ENCODE assay signal across 28 cellular contexts in the genomic region with DNA sequence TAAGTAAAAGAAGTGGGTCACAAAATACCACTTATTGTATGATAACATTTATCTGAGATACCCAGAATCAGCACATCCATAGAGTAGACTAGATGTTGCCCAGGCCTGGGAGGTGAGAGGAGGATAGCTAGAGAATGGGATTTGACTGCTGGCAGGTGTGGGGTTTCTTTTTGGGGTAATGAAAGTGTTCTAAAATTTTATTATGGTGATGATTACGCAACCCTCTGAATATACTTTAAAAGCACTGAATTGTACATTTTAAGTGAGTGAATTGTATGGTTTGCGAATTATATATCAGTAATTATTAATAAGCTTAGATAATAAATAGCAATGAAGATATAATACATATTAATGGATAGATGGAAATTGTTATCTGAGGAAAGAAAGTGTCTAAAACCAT.
"Had no signal": no experiment of that assay in that cellular context is flagged by ENCODE, and none has a peak within 500 bp of the region (broad histone marks: within the 10 kb centered on the region; RNA-seq: fewer than 3 reads in every experiment).

No MANE protein-coding gene starts in this region.

- H3K27ac ChIP-seq: brain microvascular endothelial cell, coronary artery, dorsolateral prefrontal cortex had no signal

- FAIRE-seq: astrocyte, bronchial epithelial cell, frontal cortex had no signal

- H3K4me3 Mint-ChIP-seq: activated CD8-positive, alpha-beta T cell treated with anti-CD3 and anti-CD28 coated beads for 36 hours; activated naive CD4-positive, alpha-beta T cell treated with anti-CD3 and anti-CD28 coated beads, Interleukin-2, amount 50 U/mL, for 24 hours; activated naive CD8-positive, alpha-beta T cell treated with anti-CD3 and anti-CD28 coated beads for 36 hours; activated T-cell treated with anti-CD3 and anti-CD28 coated beads, Interleukin-2, amount 50 U/mL, for 4 hours; activated T-helper 17 cell treated with anti-CD3 and anti-CD28 coated beads, Interleukin-2, amount 50 U/mL, for 72 hours; central memory CD8-positive, alpha-beta T cell; dendritic cell treated with granulocyte-macrophage colony-stimulating factor and Interleukin-4, amounts not matched to agents 40 ng/mL and 50 ng/mL, for 4 days; endodermal cell had no signal

- H3K27me3 Mint-ChIP-seq: activated CD8-positive, alpha-beta T cell treated with anti-CD3 and anti-CD28 coated beads for 36 hours; activated naive CD4-positive, alpha-beta T cell treated with anti-CD3 and anti-CD28 coated beads, Interleukin-2, amount 50 U/mL, for 24 hours; activated naive CD8-positive, alpha-beta T cell treated with anti-CD3 and anti-CD28 coated beads for 36 hours; activated T-helper 17 cell treated with anti-CD3 and anti-CD28 coated beads, Interleukin-2, amount 50 U/mL, for 72 hours; central memory CD8-positive, alpha-beta T cell; dendritic cell treated with granulocyte-macrophage colony-stimulating factor and Interleukin-4, amounts not matched to agents 40 ng/mL and 50 ng/mL, for 4 days had no signal

- ATAC-seq: activated CD8-positive, alpha-beta T cell treated with anti-CD3 and anti-CD28 coated beads for 36 hours; activated T-cell treated with anti-CD3 and anti-CD28 coated beads, Interleukin-2, amount 50 U/mL, for 4 hours; activated T-helper 17 cell treated with anti-CD3 and anti-CD28 coated beads, Interleukin-2, amount 50 U/mL, for 72 hours; esophagus mucosa had no signal

- H3K27me3 ChIP-seq: brain microvascular endothelial cell, dorsolateral prefrontal cortex had no signal

- H3K4me1 Mint-ChIP-seq: activated naive CD4-positive, alpha-beta T cell treated with anti-CD3 and anti-CD28 coated beads, Interleukin-2, amount 50 U/mL, for 24 hours; activated naive CD8-positive, alpha-beta T cell treated with anti-CD3 and anti-CD28 coated beads for 36 hours; endodermal cell had no signal

- DNase-seq: activated CD4-positive, alpha-beta T cell treated with anti-CD3 and anti-CD28 coated beads for 48 hours; activated CD4-positive, alpha-beta T cell treated with anti-CD3 and anti-CD28 coated beads, Interleukin-2, amount 50 U/mL, for 1 hour; activated CD4-positive, alpha-beta T cell treated with anti-CD3 and anti-CD28 coated beads, Interleukin-2, amount 50 U/mL, for 48 hours; activated CD8-positive, alpha-beta memory T cell treated with anti-CD3 and anti-CD28 coated beads for 24 hours; activated CD8-positive, alpha-beta T cell treated with anti-CD3 and anti-CD28 coated beads for 36 hours; activated effector memory CD4-positive, alpha-beta T cell treated with Interleukin-2 at 50 U/mL for 16 hours; activated gamma-delta T cell treated with Interleukin-2 at 50 U/mL for 16 hours; activated naive CD4-positive, alpha-beta T cell treated with Interleukin-2 at 50 U/mL for 16 hours; activated naive CD8-positive, alpha-beta T cell treated with anti-CD3 and anti-CD28 coated beads for 36 hours; activated T-cell treated with anti-CD3 and anti-CD28 coated beads, Interleukin-2, amount 50 U/mL, for 4 hours; amniotic stem cell; anterior cingulate cortex; brain microvascular endothelial cell; dorsolateral prefrontal cortex; effector memory CD4-positive, alpha-beta T cell; endodermal cell; foreskin fibroblast; head of caudate nucleus; T-helper 2 cell had no signal

- H3K4me3 ChIP-seq: coronary artery, dorsolateral prefrontal cortex had no signal

- H3K9me3 Mint-ChIP-seq: activated CD8-positive, alpha-beta T cell treated with anti-CD3 and anti-CD28 coated beads for 36 hours; activated naive CD4-positive, alpha-beta T cell treated with anti-CD3 and anti-CD28 coated beads, Interleukin-2, amount 50 U/mL, for 24 hours; activated naive CD8-positive, alpha-beta T cell treated with anti-CD3 and anti-CD28 coated beads for 36 hours; activated T-cell treated with anti-CD3 and anti-CD28 coated beads, Interleukin-2, amount 50 U/mL, for 4 hours; activated T-helper 17 cell treated with anti-CD3 and anti-CD28 coated beads, Interleukin-2, amount 50 U/mL, for 72 hours; central memory CD8-positive, alpha-beta T cell; dendritic cell treated with granulocyte-macrophage colony-stimulating factor and Interleukin-4, amounts not matched to agents 40 ng/mL and 50 ng/mL, for 4 days; endodermal cell had no signal

- H3K27ac Mint-ChIP-seq: activated CD8-positive, alpha-beta T cell treated with anti-CD3 and anti-CD28 coated beads for 36 hours; activated naive CD8-positive, alpha-beta T cell treated with anti-CD3 and anti-CD28 coated beads for 36 hours; dendritic cell treated with granulocyte-macrophage colony-stimulating factor and Interleukin-4, amounts not matched to agents 40 ng/mL and 50 ng/mL, for 4 days had no signal
